In the genomic region with DNA sequence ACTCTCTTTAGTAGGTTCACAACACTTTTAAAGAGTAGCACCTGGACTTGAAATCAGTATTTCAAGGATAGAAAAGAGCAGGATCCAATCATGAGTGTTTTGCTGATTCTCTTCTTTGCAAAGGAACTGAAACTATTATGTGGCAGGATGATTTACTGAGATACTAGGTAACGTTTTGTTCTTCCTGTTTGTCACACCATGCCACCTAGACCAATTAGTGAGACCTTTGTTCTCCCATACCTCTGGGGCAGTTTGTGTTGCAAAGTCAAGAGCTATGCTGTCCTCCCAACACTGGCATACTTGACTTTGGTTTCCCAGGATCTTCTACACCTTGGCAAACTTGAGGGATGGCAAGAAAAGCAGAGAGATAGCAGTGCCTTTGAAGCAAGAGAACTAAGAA, we compare ENCODE assay signal across 1 cellular context.
TF ChIP-seq lines count a peak whose summit lies in the region.

No MANE protein-coding gene starts in this region.

TF ChIP-seq in SK-N-SH treated with all-trans-retinoic acid at 6 μM for 48 hours, 23 proteins besides CTCF, POLR2A, EP300 and RAD21 (continued from another document):
- TF ChIP-seq, protein P1, sequence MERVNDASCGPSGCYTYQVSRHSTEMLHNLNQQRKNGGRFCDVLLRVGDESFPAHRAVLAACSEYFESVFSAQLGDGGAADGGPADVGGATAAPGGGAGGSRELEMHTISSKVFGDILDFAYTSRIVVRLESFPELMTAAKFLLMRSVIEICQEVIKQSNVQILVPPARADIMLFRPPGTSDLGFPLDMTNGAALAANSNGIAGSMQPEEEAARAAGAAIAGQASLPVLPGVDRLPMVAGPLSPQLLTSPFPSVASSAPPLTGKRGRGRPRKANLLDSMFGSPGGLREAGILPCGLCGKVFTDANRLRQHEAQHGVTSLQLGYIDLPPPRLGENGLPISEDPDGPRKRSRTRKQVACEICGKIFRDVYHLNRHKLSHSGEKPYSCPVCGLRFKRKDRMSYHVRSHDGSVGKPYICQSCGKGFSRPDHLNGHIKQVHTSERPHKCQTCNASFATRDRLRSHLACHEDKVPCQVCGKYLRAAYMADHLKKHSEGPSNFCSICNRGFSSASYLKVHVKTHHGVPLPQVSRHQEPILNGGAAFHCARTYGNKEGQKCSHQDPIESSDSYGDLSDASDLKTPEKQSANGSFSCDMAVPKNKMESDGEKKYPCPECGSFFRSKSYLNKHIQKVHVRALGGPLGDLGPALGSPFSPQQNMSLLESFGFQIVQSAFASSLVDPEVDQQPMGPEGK (CRISPR knock-in tag; IDR thresholded peaks at IDR 0.05; ENCODE audit: borderline replicate concordance), result no peak
- TF ChIP-seq ESRRG (CRISPR knock-in tag; IDR thresholded peaks at IDR 0.05), result no peak
- no peak for TF ChIP-seq PPARA (CRISPR knock-in tag; IDR thresholded peaks at IDR 0.05; ENCODE audit: borderline replicate concordance)
TF ChIP-seq in SK-N-SH treated with all-trans-retinoic acid at 6 μM for 48 hours: peak in this region for 0.
